In genomic region chr12:123085046-123085445, GRCh38 we compare ENCODE assay signal across 25 cellular contexts.
DNase-seq lines count a peak whose midpoint lies in the region; ATAC-seq and TF ChIP-seq lines count a peak whose summit lies in the region.
"Had no signal": no experiment of that assay in that cellular context is flagged by ENCODE, and none has a peak within 500 bp of the region (broad histone marks: within the 10 kb centered on the region; RNA-seq: fewer than 3 reads in every experiment).

No MANE protein-coding gene starts in this region.

- H3K9me3 ChIP-seq in SK-N-SH (no peaks in the 10 kb centered on the region), KOPT-K1 (ENCODE audit: insufficient read depth, low read length, poor library complexity, severe bottlenecking) (no peaks in the 10 kb centered on the region), skeletal muscle tissue (ENCODE audit: control insufficient read depth in 3 of 3, low read length in 3 of 3) (no peaks in the 10 kb centered on the region)
- H3K9me3 ChIP-seq: left lung, mucosa of descending colon, SJSA1, suprapubic skin had no signal

- no peak for TF ChIP-seq RAD21 in SK-N-SH (IDR thresholded peaks at IDR 0.05; ENCODE audit: low read length)

- ATAC-seq in SK-N-SH treated with all-trans-retinoic acid at 6 μM for 48 hours, result no peak
- no peak for ATAC-seq in activated B cell treated with CpG ODN at 0.5 μM for 24 hours (ENCODE audit: low read depth)
- ATAC-seq in left colon, result no peak

- H3K27ac Mint-ChIP-seq in activated B cell treated with CpG ODN at 0.5 μM for 24 hours, result peak overlapping the region; percentile 89
- no peak overlapping the region for H3K27ac Mint-ChIP-seq in glutamatergic neuron (ENCODE audit: unreplicated experiment)
- H3K27ac Mint-ChIP-seq: T-helper 1 cell treated with Interleukin-12 subunit alpha and Interleukin-12 subunit beta and Interleukin-4 antibody, amounts not matched to agents 30 μg/mL and 1 μg/mL, for 36 hours had no signal

- H3F3A ChIP-seq in SK-N-SH (replicated peaks; ENCODE audit: insufficient read depth), result peaks cover 14% of the 10 kb centered on the region

- 0 out of 2 replicates have a peak, but pooled peaks cover 5% of the 10 kb centered on the region for H3K79me2 ChIP-seq in SK-N-SH (ENCODE audit: insufficient read depth)

- H3K36me3 ChIP-seq in SK-N-SH (replicated peaks in 1 of 2; ENCODE audit: control insufficient read depth in 1 of 2, insufficient read depth in 2 of 2, low read length in 1 of 2) (no peaks in the 10 kb centered on the region), KOPT-K1 (ENCODE audit: insufficient read depth, low read length) (0 out of 2 replicates have a peak, but pooled peaks cover 4% of the 10 kb centered on the region), skeletal muscle tissue (ENCODE audit: control insufficient read depth in 3 of 3, insufficient read depth in 3 of 3, low read length in 3 of 3) (no peaks in the 10 kb centered on the region)
- H3K36me3 ChIP-seq: cardiac muscle cell, left lung, SJSA1, suprapubic skin, WERI-Rb-1 had no signal

- CTCF ChIA-PET in SK-N-SH (lab: Yijun Ruan, JAX) (interaction anchor here (0.6 to 1.2 kb wide), 2 partner anchors 64 to 103 kb away, joined by 3 read pairs; no protein-coding TSS in a partner anchor), activated B cell treated with CpG ODN at 0.5 μM for 24 hours (lab: Charles Lee) (interaction anchor here (1.0 to 2.0 kb wide), 3 partner anchors 22 to 153 kb away, joined by 4 to 7 read pairs (median 6); partner anchors contain the start of genes MPHOSPH9 and MTRFR)

- POLR2A ChIA-PET in SK-N-SH (lab: Yijun Ruan, JAX), result no interaction called here
- POLR2A ChIA-PET in activated B cell treated with CpG ODN at 0.5 μM for 24 hours (lab: Charles Lee), result interaction anchor here (0.5 to 2.1 kb wide), 9 partner anchors 10 to 697 kb away, joined by 3 to 15 read pairs (median 6); partner anchors contain the start of genes MPHOSPH9, MTRFR and PITPNM2

- peaks cover 2% of the 10 kb centered on the region; the same call in 1 of the 2 replicates for H4K20me1 ChIP-seq in SK-N-SH (ENCODE audit: insufficient read depth)

- H3K36me3 Mint-ChIP-seq in activated B cell treated with CpG ODN at 0.5 μM for 24 hours (ENCODE audit: low read depth) (no peaks in the 10 kb centered on the region), glutamatergic neuron (ENCODE audit: unreplicated experiment) (peaks cover 3% of the 10 kb centered on the region)

- peaks cover 16 to 20% of the 10 kb centered on the region in 2 experiments; a peak in 3 of 4 replicates for H3K4me1 ChIP-seq in SK-N-SH (ENCODE audit: control insufficient read depth in 1 of 2, insufficient read depth in 2 of 2, low read depth in 1 of 2, low read length in 1 of 2)
- peaks cover 15 to 38% (median 36%) of the 10 kb centered on the region in 3 donors for H3K4me1 ChIP-seq in skeletal muscle tissue (ENCODE audit: control insufficient read depth in 3 of 3, insufficient read depth in 3 of 3, low read length in 3 of 3)

- no peaks in the 10 kb centered on the region for H3K9me3 Mint-ChIP-seq in activated B cell treated with CpG ODN at 0.5 μM for 24 hours
- peaks cover 3% of the 10 kb centered on the region for H3K9me3 Mint-ChIP-seq in glutamatergic neuron (ENCODE audit: unreplicated experiment)
- H3K9me3 Mint-ChIP-seq: neural crest cell; T-helper 1 cell treated with Interleukin-12 subunit alpha and Interleukin-12 subunit beta and Interleukin-4 antibody, amounts not matched to agents 30 μg/mL and 1 μg/mL, for 36 hours had no signal

- DNase-seq in SK-N-SH, result no peak
- no peak for DNase-seq in activated B cell treated with CpG ODN at 0.5 μM for 24 hours
- DNase-seq in glutamatergic neuron, result no peak
- DNase-seq in HuH-7.5 (ENCODE audit: low spot score), result no peak
- no peak for DNase-seq in left colon
- DNase-seq: activated CD4-positive, alpha-beta T cell treated with anti-CD3 and anti-CD28 coated beads, Interleukin-2, amount 50 U/mL, for 4 hours; activated effector memory CD4-positive, alpha-beta T cell treated with anti-CD3 and anti-CD28 coated beads, Interleukin-2, amount 50 U/mL, for 16 hours; AML-193; Kasumi-1; mucosa of descending colon; NCI-H1048; NCI-H1930; NCI-H748 treated with DMSO at 0.1 percent for 48 hours; OCI-M1; WERI-Rb-1 had no signal

- H3K4me1 Mint-ChIP-seq in activated B cell treated with CpG ODN at 0.5 μM for 24 hours, result peaks cover 71% of the 10 kb centered on the region
- H3K4me1 Mint-ChIP-seq in glutamatergic neuron (ENCODE audit: low read depth, unreplicated experiment), result peaks cover 20% of the 10 kb centered on the region

- no peak overlapping the region for H2AFZ ChIP-seq in SK-N-SH (ENCODE audit: low read depth)

- intact Hi-C loops in activated B cell treated with CpG ODN at 0.5 μM for 24 hours (cut with micrococcal nuclease), result loop anchor here (2.0 to 5.0 kb wide), 4 partner anchors 22 to 66 kb away; partner anchors contain the start of gene PITPNM2
- intact Hi-C loops in left colon (cut with DNase I, micrococcal nuclease), result no loop called here

- H3K27me3 Mint-ChIP-seq in activated B cell treated with CpG ODN at 0.5 μM for 24 hours, result no peaks in the 10 kb centered on the region
- peaks cover 5% of the 10 kb centered on the region for H3K27me3 Mint-ChIP-seq in glutamatergic neuron (ENCODE audit: unreplicated experiment)

- TF ChIP-seq EP300 in SK-N-SH (IDR thresholded peaks at IDR 0.05; ENCODE audit: borderline replicate concordance in 1 of 2, low read depth in 1 of 2, low read length in 1 of 2), result no peak

- no peak overlapping the region for H3K9ac ChIP-seq in SK-N-SH
- no peak overlapping the region for H3K9ac ChIP-seq in skeletal muscle tissue (ENCODE audit: low read depth in 1 of 3, low read length in 3 of 3)

- no peaks in the 10 kb centered on the region for H3K9me2 ChIP-seq in SK-N-SH

- peak overlapping the region; percentile 28; the same call in 1 of the 2 replicates for H3K4me2 ChIP-seq in SK-N-SH

- no peak overlapping the region for H3K27ac ChIP-seq in SK-N-SH (ENCODE audit: low read depth in 2 of 2, low read length in 1 of 2)
- H3K27ac ChIP-seq in KOPT-K1 (ENCODE audit: low read depth, low read length, poor library complexity, severe bottlenecking), result peak overlapping the region; percentile 38
- H3K27ac ChIP-seq in skeletal muscle tissue (ENCODE audit: low read depth, low read length), result peak overlapping the region; percentile 45
- H3K27ac ChIP-seq: 22Rv1, SJSA1, suprapubic skin, WERI-Rb-1 had no signal

- H3K27me3 ChIP-seq in SK-N-SH (ENCODE audit: insufficient read depth), result no peaks in the 10 kb centered on the region
- H3K27me3 ChIP-seq in skeletal muscle tissue (ENCODE audit: control insufficient read depth in 3 of 3, insufficient read depth in 3 of 3, low read length in 3 of 3), result no peaks in the 10 kb centered on the region
- H3K27me3 ChIP-seq: cardiac muscle cell, left lung, SJSA1, suprapubic skin had no signal

- TF ChIP-seq CTCF in SK-N-SH (IDR thresholded peaks at IDR 0.05) (no peak), activated B cell treated with CpG ODN at 0.5 μM for 24 hours (IDR thresholded peaks at IDR 0.05) (no peak), glutamatergic neuron (IDR thresholded peaks at IDR 0.05; ENCODE audit: partially characterized antibody, unreplicated experiment) (no peak)

- H3K4me3 ChIP-seq in SK-N-SH (ENCODE audit: low read depth in 2 of 2, low read length in 1 of 2), result no peak overlapping the region
- H3K4me3 ChIP-seq in skeletal muscle tissue (ENCODE audit: low read length in 3 of 3), result no peak overlapping the region
- H3K4me3 ChIP-seq: cardiac muscle cell, left lung, mucosa of descending colon, SJSA1, suprapubic skin had no signal

- WGBS in SK-N-SH (ENCODE audit: low lambda C conversion rate), result 95% methylated on average over 4 of the region's 4 CpGs

- H3K4me3 Mint-ChIP-seq in activated B cell treated with CpG ODN at 0.5 μM for 24 hours, result peak overlapping the region; percentile 44
- H3K4me3 Mint-ChIP-seq in glutamatergic neuron (ENCODE audit: unreplicated experiment), result no peak overlapping the region
- H3K4me3 Mint-ChIP-seq: neural crest cell; T-helper 1 cell treated with Interleukin-12 subunit alpha and Interleukin-12 subunit beta and Interleukin-4 antibody, amounts not matched to agents 30 μg/mL and 1 μg/mL, for 36 hours had no signal

TF ChIP-seq in SK-N-SH, 30 proteins besides CTCF, POLR2A, EP300 and RAD21 (continues in another document):
- no peak for TF ChIP-seq IRF3 (IDR thresholded peaks at IDR 0.05; ENCODE audit: low read depth, low read length)
- no peak for TF ChIP-seq FOXM1 (IDR thresholded peaks at IDR 0.05; ENCODE audit: low read depth)
- TF ChIP-seq NRF1 (IDR thresholded peaks at IDR 0.05; ENCODE audit: low read depth, low read length), result no peak
- no peak for TF ChIP-seq RCOR1 (IDR thresholded peaks at IDR 0.05; ENCODE audit: low read length)

TF ChIP-seq in SK-N-SH treated with all-trans-retinoic acid at 6 μM for 48 hours, 23 proteins besides CTCF, POLR2A, EP300 and RAD21 (continues in another document):
- TF ChIP-seq ZFP30 (CRISPR knock-in tag; IDR thresholded peaks at IDR 0.05) (no peak), ZNF565 (CRISPR knock-in tag; conservative IDR thresholded peaks at IDR 0.05; ENCODE audit: low read depth) (no peak), BACH2 (CRISPR knock-in tag; IDR thresholded peaks at IDR 0.05; ENCODE audit: borderline replicate concordance) (no peak), ISL1 (CRISPR knock-in tag; IDR thresholded peaks at IDR 0.05) (no peak), ESRRG (CRISPR knock-in tag; IDR thresholded peaks at IDR 0.05) (no peak), POU6F1 (CRISPR knock-in tag; IDR thresholded peaks at IDR 0.05; ENCODE audit: borderline replicate concordance, low read depth) (no peak), ZNF8 (CRISPR knock-in tag; IDR thresholded peaks at IDR 0.05) (no peak)

Comparison
In these comparisons a context has a peak if more than half of its experiments do, and no peak if none do; other contexts are left out.
1. H3K27ac ChIP-seq: peak in KOPT-K1 (single experiment) and skeletal muscle tissue (single experiment); none in SK-N-SH (0 of 2).